Comparison of ENCODE assay signal across 23 cellular contexts in the genomic region with DNA sequence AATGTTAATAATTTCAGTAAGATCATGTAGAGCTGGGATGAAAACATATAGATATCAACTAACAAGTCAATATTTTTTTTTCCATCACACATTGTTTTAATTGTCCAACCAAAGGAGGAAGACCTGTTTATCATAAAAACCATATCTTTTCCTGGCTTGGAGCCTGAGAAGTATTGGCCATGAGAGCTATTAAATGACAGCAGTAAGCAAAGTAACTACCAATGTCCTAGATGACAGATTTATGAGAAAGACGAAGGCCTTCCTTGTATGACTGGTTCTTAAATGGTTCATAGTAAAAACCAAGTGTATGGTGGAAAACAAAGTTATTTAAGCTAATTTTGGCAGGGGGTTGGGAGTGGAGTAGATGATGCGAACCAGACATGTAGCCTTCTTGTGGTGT.
"Had no signal": no experiment of that assay in that cellular context is flagged by ENCODE, and none has a peak within 500 bp of the region (broad histone marks: within the 10 kb centered on the region; RNA-seq: fewer than 3 reads in every experiment).

No MANE protein-coding gene starts in this region.

- ATAC-seq: activated CD8-positive, alpha-beta memory T cell treated with anti-CD3 and anti-CD28 coated beads, Interleukin-2, amount 10 ng/mL, durations not matched to agents 7 days and 5 days; activated T-cell treated with anti-CD3 and anti-CD28 coated beads, Interleukin-2, amount 50 U/mL, for 4 hours; T-cell; WTC11 had no signal

- DNase-seq: activated CD4-positive, alpha-beta T cell treated with anti-CD3 and anti-CD28 coated beads for 48 hours; activated CD4-positive, alpha-beta T cell treated with anti-CD3 and anti-CD28 coated beads, Interleukin-2, amount 50 U/mL, for 4 hours; activated CD4-positive, CD25-positive, alpha-beta regulatory T cell treated with anti-CD3 and anti-CD28 coated beads, Interleukin-2, amount 50 U/mL, for 72 hours; activated CD8-positive, alpha-beta memory T cell treated with anti-CD3 and anti-CD28 coated beads, Interleukin-2, amount 10 ng/mL, durations not matched to agents 7 days and 5 days; activated effector memory CD4-positive, alpha-beta T cell treated with anti-CD3 and anti-CD28 coated beads, Interleukin-2, amount 50 U/mL, for 16 hours; activated naive CD4-positive, alpha-beta T cell treated with anti-CD3 and anti-CD28 coated beads for 36 hours; activated T-cell treated with anti-CD3 and anti-CD28 coated beads, Interleukin-2, amount 50 U/mL, for 4 hours; amygdala; MM.1S; NCI-H1105; NCI-H1436; NCI-H1694 treated with DMSO at 0.1 percent for 48 hours; NCI-H2029 treated with DMSO at 0.1 percent for 48 hours; NCI-H345; NCI-H524; PC-9; SIG-M5; T-cell; T-helper 2 cell; T1000 had no signal

- H3K4me3 ChIP-seq: PC-9, SK-N-MC had no signal

- H3K27ac ChIP-seq: KMS-11, PC-9, SK-N-MC had no signal
